ENCODE assay signal across 17 cellular contexts in the genomic region with DNA sequence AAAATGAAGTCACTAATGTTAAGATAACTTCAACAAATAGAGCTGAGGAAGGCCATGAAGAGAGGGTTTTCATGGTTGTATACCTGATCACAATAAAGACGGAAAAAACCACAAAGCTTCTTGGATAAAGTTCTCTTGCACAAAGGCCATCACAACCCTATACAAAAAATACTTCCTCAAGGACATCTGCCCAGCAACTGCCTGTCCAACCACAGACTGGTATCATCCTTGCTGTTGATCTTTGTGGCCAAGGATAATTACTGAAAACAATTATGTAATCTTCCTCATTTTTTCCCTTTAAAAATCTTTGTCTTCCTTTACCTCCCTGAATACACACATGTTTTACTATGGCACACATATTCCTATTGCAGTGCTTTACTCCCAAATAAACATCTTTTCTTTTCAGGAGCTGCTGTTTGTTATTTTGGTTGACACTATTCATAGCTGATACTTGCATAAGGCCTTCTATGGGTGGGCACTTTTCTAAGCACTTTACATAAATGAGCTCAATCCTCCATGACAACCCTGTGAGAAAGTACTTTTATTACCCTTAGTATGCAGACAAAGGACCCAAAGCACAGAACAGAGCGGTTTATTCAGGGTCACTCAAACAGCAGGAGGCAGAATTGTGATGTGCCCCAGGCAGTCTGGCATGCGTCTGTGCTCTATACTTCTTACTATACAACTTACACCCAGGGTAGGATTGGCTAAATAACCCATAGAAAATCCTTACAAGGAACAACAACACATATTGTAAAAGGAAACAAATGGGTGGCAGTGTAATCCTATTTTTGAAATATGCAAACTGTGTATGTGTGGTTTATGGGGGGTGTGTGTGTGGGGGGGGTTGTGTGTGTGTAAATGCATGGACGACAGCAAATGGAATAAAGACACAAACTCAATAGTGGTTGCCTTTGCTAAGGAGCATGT. TPM values are rescaled to one million over a fixed set of nuclear protein-coding genes. Genes with fewer than 3 reads are reported as not detected.
DNase-seq lines count a peak whose midpoint lies in the region; ATAC-seq, FAIRE-seq and TF ChIP-seq lines count a peak whose summit lies in the region.
"Had no signal": no experiment of that assay in that cellular context is flagged by ENCODE, and none has a peak within 500 bp of the region (broad histone marks: within the 10 kb centered on the region; RNA-seq: fewer than 3 reads in every experiment).

No MANE protein-coding gene starts in this region.

- no peaks in the 10 kb centered on the region for H4K20me1 ChIP-seq in OCI-LY3 (ENCODE audit: insufficient read depth, low read length)
- no peaks in the 10 kb centered on the region for H4K20me1 ChIP-seq in endothelial cell of umbilical vein (replicated peaks; ENCODE audit: control insufficient read depth, extremely low read depth, insufficient read depth, low read length)

- POLR2A ChIA-PET in A673 (lab: Charles Lee; ENCODE audit: low non-redundant PET) (no interaction called here), endothelial cell of umbilical vein (lab: Charles Lee) (no interaction called here)

- H3K27me3 ChIP-seq in A673 (replicated peaks; ENCODE audit: insufficient read depth, low read depth, low read length, poor library complexity) (no peaks in the 10 kb centered on the region), OCI-LY3 (ENCODE audit: low read depth, low read length) (no peaks in the 10 kb centered on the region), endothelial cell of umbilical vein (ENCODE audit: control insufficient read depth in 2 of 2, insufficient read depth in 2 of 2, low read length in 2 of 2) (peaks cover 3 to 4% of the 10 kb centered on the region in 2 experiments)
- H3K27me3 ChIP-seq: spleen had no signal

- no peak overlapping the region for H2AFZ ChIP-seq in OCI-LY3 (ENCODE audit: low read depth, low read length)
- H2AFZ ChIP-seq in endothelial cell of umbilical vein (ENCODE audit: low read depth, low read length), result no peak overlapping the region

- no peaks in the 10 kb centered on the region for H3K9me1 ChIP-seq in endothelial cell of umbilical vein (replicated peaks; ENCODE audit: control insufficient read depth, extremely low read depth, insufficient read depth, low read length)

- H3K36me3 ChIP-seq in A673 (ENCODE audit: insufficient read depth, low read length, poor library complexity, severe bottlenecking), result no peaks in the 10 kb centered on the region
- H3K36me3 ChIP-seq in OCI-LY3 (replicated peaks; ENCODE audit: low read depth, low read length), result no peaks in the 10 kb centered on the region
- H3K36me3 ChIP-seq in endothelial cell of umbilical vein (ENCODE audit: control insufficient read depth in 2 of 2, extremely low read depth in 1 of 2, insufficient read depth in 2 of 2, low read length in 2 of 2), result no peaks in the 10 kb centered on the region
- H3K36me3 ChIP-seq: spleen had no signal

- H3K4me3 ChIP-seq in A673 (ENCODE audit: low read depth, low read length, poor library complexity, severe bottlenecking) (no peak overlapping the region), OCI-LY3 (ENCODE audit: low read length) (no peak overlapping the region), endothelial cell of umbilical vein (replicated peaks in 1 of 3; ENCODE audit: insufficient read depth in 1 of 3, low read depth in 1 of 3, low read length in 3 of 3) (no peak overlapping the region), foreskin fibroblast (ENCODE audit: low read depth in 1 of 2, low read length in 2 of 2) (no peak overlapping the region)
- H3K4me3 ChIP-seq: spleen had no signal

- no peak for TF ChIP-seq CTCF in A673 (conservative IDR thresholded peaks at IDR 0.05; ENCODE audit: low read depth, low read length)
- peak; percentile 27; the same call in 1 of the 2 replicates for TF ChIP-seq CTCF in LNCAP (IDR thresholded peaks at IDR 0.05)
- TF ChIP-seq CTCF in OCI-LY3 (IDR thresholded peaks at IDR 0.05; ENCODE audit: low read depth, low read length), result 0 out of 2 replicates have a peak, but pooled peaks have one; percentile 15
- peak in 1 of 2 donors; percentile 1 for TF ChIP-seq CTCF in endothelial cell of umbilical vein (IDR thresholded peaks at IDR 0.05; ENCODE audit: extremely low read depth in 1 of 2, insufficient read depth in 1 of 2, low read depth in 1 of 2, low read length in 2 of 2)
- TF ChIP-seq CTCF in foreskin fibroblast (IDR thresholded peaks at IDR 0.05; ENCODE audit: low read depth, low read length), result no peak

- no peaks in the 10 kb centered on the region for H3K79me2 ChIP-seq in OCI-LY3 (ENCODE audit: low read length)
- H3K79me2 ChIP-seq in endothelial cell of umbilical vein (ENCODE audit: control insufficient read depth, insufficient read depth, low read length), result no peaks in the 10 kb centered on the region

- dilution Hi-C loops in endothelial cell of umbilical vein (cut with MboI; ENCODE audit: extremely low pct_ligation_motif_present, low sequenced_read_pairs), result no loop called here

- TF ChIP-seq POLR2A in endothelial cell of umbilical vein (IDR thresholded peaks at IDR 0.05; ENCODE audit: low read depth, low read length), result no peak

- H3K9ac ChIP-seq in OCI-LY3 (ENCODE audit: low read length), result no peak overlapping the region
- no peak overlapping the region for H3K9ac ChIP-seq in endothelial cell of umbilical vein (replicated peaks; ENCODE audit: extremely low read depth, insufficient read depth, low read length)

- no peak overlapping the region for H3K4me2 ChIP-seq in OCI-LY3 (ENCODE audit: low read length)
- H3K4me2 ChIP-seq in endothelial cell of umbilical vein (ENCODE audit: insufficient read depth, low read length), result no peak overlapping the region

- peak; percentile 67 for DNase-seq in A673 (ENCODE audit: low spot score)
- DNase-seq in endothelial cell of umbilical vein (ENCODE audit: low read depth, low spot score), result peak; percentile 5
- no peak for DNase-seq in NCI-H2227 (lab: John Stamatoyannopoulos, UW; ENCODE audit: unreplicated experiment)
- DNase-seq in foreskin fibroblast, result no peak
- DNase-seq in KG1 (lab: John Stamatoyannopoulos, UW), result no peak
- DNase-seq: activated CD4-positive, alpha-beta T cell treated with anti-CD3 and anti-CD28 coated beads, Interleukin-2, amount 10 ng/mL, durations not matched to agents 7 days and 5 days; activated naive CD4-positive, alpha-beta T cell treated with anti-CD3 and anti-CD28 coated beads for 36 hours; central memory CD4-positive, alpha-beta T cell; EL; NCI-H1436 treated with DMSO at 0.1 percent for 48 hours; spleen had no signal

- FAIRE-seq in endothelial cell of umbilical vein (lab: Jason Lieb, UNC), result peak; percentile 8
- FAIRE-seq: GM18507 had no signal

- BruUV-seq in A673 (replicated peaks; lab: Mats Ljungman, UMichigan) (no TSS peak), endothelial cell of umbilical vein (replicated peaks; lab: Mats Ljungman, UMichigan) (no TSS peak)

- no peak for ATAC-seq in GM19328 (IDR thresholded peaks at IDR 0.05; ENCODE audit: unreplicated experiment)
- ATAC-seq: natural killer cell treated with Interleukin-12 subunit alpha and Interleukin-12 subunit beta and Interleukin-15 and Interleukin-18, amount 100 ng/mL, for 72 hours; Right ventricle myocardium inferior had no signal

- H3K9me3 ChIP-seq in A673 (ENCODE audit: low read depth, low read length, poor library complexity, severe bottlenecking) (no peaks in the 10 kb centered on the region), OCI-LY3 (ENCODE audit: insufficient read depth, low read length) (no peaks in the 10 kb centered on the region), endothelial cell of umbilical vein (replicated peaks; ENCODE audit: control insufficient read depth, insufficient read depth, low read length) (no peaks in the 10 kb centered on the region)
- H3K9me3 ChIP-seq: spleen had no signal

- CTCF ChIA-PET in A673 (lab: Charles Lee), result no interaction called here
- CTCF ChIA-PET in endothelial cell of umbilical vein (lab: Charles Lee), result interaction anchor here (1.4 kb wide), 1 partner anchor 10 kb away, joined by 11 read pairs; no protein-coding TSS in a partner anchor

- intact Hi-C loops in A673 (cut with micrococcal nuclease; ENCODE audit: unreplicated experiment), result no loop called here
- intact Hi-C loops in endothelial cell of umbilical vein (cut with micrococcal nuclease), result no loop called here

- H3K27ac ChIP-seq in A673 (ENCODE audit: low read depth, low read length, poor library complexity, severe bottlenecking) (no peak overlapping the region), OCI-LY3 (ENCODE audit: low read length) (no peak overlapping the region), endothelial cell of umbilical vein (ENCODE audit: insufficient read depth, low read depth, low read length) (no peak overlapping the region)
- H3K27ac ChIP-seq: spleen had no signal

- H3K4me1 ChIP-seq in A673 (ENCODE audit: insufficient read depth, low read length, poor library complexity, severe bottlenecking), result peaks cover 10% of the 10 kb centered on the region
- no peaks in the 10 kb centered on the region for H3K4me1 ChIP-seq in OCI-LY3 (ENCODE audit: low read length)
- H3K4me1 ChIP-seq in endothelial cell of umbilical vein (ENCODE audit: control insufficient read depth, extremely low read depth, insufficient read depth, low read length), result no peaks in the 10 kb centered on the region
- H3K4me1 ChIP-seq: spleen had no signal

TF ChIP-seq in endothelial cell of umbilical vein, 7 proteins besides CTCF, POLR2A, EP300 and RAD21:
- TF ChIP-seq GATA2 (IDR thresholded peaks at IDR 0.05; ENCODE audit: insufficient read depth, insufficient read length, low read depth, low read length), result no peak
- TF ChIP-seq, protein P1, sequence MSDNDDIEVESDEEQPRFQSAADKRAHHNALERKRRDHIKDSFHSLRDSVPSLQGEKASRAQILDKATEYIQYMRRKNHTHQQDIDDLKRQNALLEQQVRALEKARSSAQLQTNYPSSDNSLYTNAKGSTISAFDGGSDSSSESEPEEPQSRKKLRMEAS (IDR thresholded peaks at IDR 0.05; ENCODE audit: insufficient read depth, insufficient read length), result no peak
- TF ChIP-seq JUN (IDR thresholded peaks at IDR 0.05; ENCODE audit: borderline replicate concordance, insufficient read depth, insufficient read length, low read depth), result no peak
- no peak for TF ChIP-seq EZH2 (IDR thresholded peaks at IDR 0.05; ENCODE audit: borderline replicate concordance, low read depth, low read length, severe bottlenecking)
- no peak for TF ChIP-seq MYC (IDR thresholded peaks at IDR 0.05; ENCODE audit: low read depth, low read length)
- TF ChIP-seq POLR2AphosphoS5 (IDR thresholded peaks at IDR 0.05; ENCODE audit: insufficient read depth, low read depth, low read length), result no peak
- TF ChIP-seq FOS (IDR thresholded peaks at IDR 0.05; ENCODE audit: borderline replicate concordance, insufficient read depth, low read length), result no peak

RNA-seq across cellular contexts. Expression of gene SNRNP48, which starts 35.0 kb away (rescaled TPM):
- total RNA-seq in A673 (2021) (27.4 and 29.4 TPM in 2 replicates), endothelial cell of umbilical vein (12.8 and 13.2 TPM in 2 replicates)
- polyA plus RNA-seq in endothelial cell of umbilical vein, result 3.5 and 4.2 TPM in 2 replicates
- 4.5 and 4.8 TPM in 2 replicates for polyA plus RNA-seq in endothelial cell of umbilical vein (2011; cell fraction: cytosol; rRNA removed)
- polyA plus RNA-seq in endothelial cell of umbilical vein (2011; cell fraction: nucleus; rRNA removed), result 14.1 and 15.5 TPM in 2 replicates
- 7.7 and 8.4 TPM in 2 replicates for polyA plus RNA-seq in endothelial cell of umbilical vein (2012)
- 3.7 and 5.2 TPM in 2 replicates for polyA minus RNA-seq in endothelial cell of umbilical vein
- 18.9 TPM for polyA minus RNA-seq in endothelial cell of umbilical vein (2011; cell fraction: cytosol; rRNA and poly(A)+ RNA removed)
- 6.2 and 10.2 TPM in 2 replicates for polyA minus RNA-seq in endothelial cell of umbilical vein (2011; cell fraction: nucleus; rRNA and poly(A)+ RNA removed)

Comparison
In these comparisons a context has a peak if more than half of its experiments do, and no peak if none do; other contexts are left out.
1. DNase-seq: peak in A673 (single experiment) and endothelial cell of umbilical vein (single experiment); none in NCI-H2227 (single experiment), foreskin fibroblast (0 of 2) and KG1 (single experiment).
2. CTCF ChIP-seq: peak in LNCAP (single experiment) and OCI-LY3 (single experiment); none in A673 (single experiment) and foreskin fibroblast (single experiment).